11 cellular contexts compared by ENCODE assay signal in genomic region chr2:102027036-102027702, GRCh38. TPM values are rescaled to one million over a fixed set of nuclear protein-coding genes. Genes with fewer than 3 reads are reported as not detected.
DNase-seq lines count a peak whose midpoint lies in the region; ATAC-seq and TF ChIP-seq lines count a peak whose summit lies in the region.
"Had no signal": no experiment of that assay in that cellular context is flagged by ENCODE, and none has a peak within 500 bp of the region (broad histone marks: within the 10 kb centered on the region; RNA-seq: fewer than 3 reads in every experiment).

No MANE protein-coding gene starts in this region.

- no peak overlapping the region for H3K4me3 ChIP-seq in astrocyte of the spinal cord (ENCODE audit: low read depth, low read length)

- DNase-seq in EH (ENCODE audit: low read depth), result peak; percentile 89
- DNase-seq in astrocyte of the spinal cord (ENCODE audit: low read depth, low spot score), result peak; percentile 87
- DNase-seq in left ventricle myocardium superior, result peak; percentile 25
- peak; percentile 59 for DNase-seq in retina
- no peak for DNase-seq in NCI-H2081 treated with DMSO at 0.1 percent for 48 hours (lab: John Stamatoyannopoulos, UW)
- DNase-seq in NCI-H748 (lab: John Stamatoyannopoulos, UW; ENCODE audit: unreplicated experiment), result no peak
- no peak for DNase-seq in MV-4-11 (lab: John Stamatoyannopoulos, UW)
- DNase-seq: naive B cell, NCI-H1092, RPMI8226 had no signal

- in situ Hi-C loops in astrocyte of the spinal cord (cut with HindIII; ENCODE audit: low sequenced_read_pairs), result no loop called here

- ATAC-seq in left ventricle myocardium superior (peak; percentile 85), GM19455 (IDR thresholded peaks at IDR 0.05; ENCODE audit: unreplicated experiment) (no peak)

- no peak for TF ChIP-seq CTCF in astrocyte of the spinal cord (IDR thresholded peaks at IDR 0.05; ENCODE audit: low read depth, low read length)

- intact Hi-C loops in left ventricle myocardium superior (cut with micrococcal nuclease), result no loop called here

RNA-seq across cellular contexts. Expression of gene IL1R2, which starts 35.4 kb away (rescaled TPM):
- total RNA-seq in left ventricle myocardium superior, result 1.4 TPM

Comparison
In these comparisons a context has a peak if more than half of its experiments do, and no peak if none do; other contexts are left out.
1. DNase-seq: peak in EH (single experiment), astrocyte of the spinal cord (single experiment), left ventricle myocardium superior (single experiment) and retina (single experiment); none in NCI-H2081 treated with DMSO at 0.1 percent for 48 hours (single experiment), NCI-H748 (single experiment) and MV-4-11 (single experiment).